1 cellular context compared by ENCODE assay signal in genomic region chr3:42780892-42781700, GRCh38.
TF ChIP-seq lines count a peak whose summit lies in the region.

No MANE protein-coding gene starts in this region.

TF ChIP-seq in Ishikawa, 13 proteins besides CTCF, POLR2A, EP300 and RAD21 (continued from another document):
- TF ChIP-seq MAX (IDR thresholded peaks at IDR 0.05), result no peak
- no peak for TF ChIP-seq EGR1 (IDR thresholded peaks at IDR 0.05)
- TF ChIP-seq CEBPB (IDR thresholded peaks at IDR 0.05), result no peak
- TF ChIP-seq YY1 (IDR thresholded peaks at IDR 0.05; ENCODE audit: low read depth), result no peak
- no peak for TF ChIP-seq TCF12 (IDR thresholded peaks at IDR 0.05; ENCODE audit: low read depth)
- TF ChIP-seq TAF1 (IDR thresholded peaks at IDR 0.05; ENCODE audit: low read depth), result no peak
- no peak for TF ChIP-seq ZBTB7A (IDR thresholded peaks at IDR 0.05; ENCODE audit: low read depth)
